ENCODE assay signal across 2 cellular contexts in genomic region chr10:79181227-79181626, GRCh38.
TF ChIP-seq lines count a peak whose summit lies in the region.

No MANE protein-coding gene starts in this region.

TF ChIP-seq in SK-N-SH, 30 proteins besides CTCF, POLR2A, EP300 and RAD21 (continued from another document):
- no peak for TF ChIP-seq IRF3 (IDR thresholded peaks at IDR 0.05; ENCODE audit: low read depth, low read length)
- no peak for TF ChIP-seq CHD2 (IDR thresholded peaks at IDR 0.05; ENCODE audit: low read length, partially characterized antibody)
- TF ChIP-seq, protein P1, sequence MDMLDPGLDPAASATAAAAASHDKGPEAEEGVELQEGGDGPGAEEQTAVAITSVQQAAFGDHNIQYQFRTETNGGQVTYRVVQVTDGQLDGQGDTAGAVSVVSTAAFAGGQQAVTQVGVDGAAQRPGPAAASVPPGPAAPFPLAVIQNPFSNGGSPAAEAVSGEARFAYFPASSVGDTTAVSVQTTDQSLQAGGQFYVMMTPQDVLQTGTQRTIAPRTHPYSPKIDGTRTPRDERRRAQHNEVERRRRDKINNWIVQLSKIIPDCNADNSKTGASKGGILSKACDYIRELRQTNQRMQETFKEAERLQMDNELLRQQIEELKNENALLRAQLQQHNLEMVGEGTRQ (IDR thresholded peaks at IDR 0.05; ENCODE audit: borderline replicate concordance, low read depth, low read length): no peak
- TF ChIP-seq FOSL2 (IDR thresholded peaks at IDR 0.05; ENCODE audit: borderline replicate concordance, low read depth): no peak
- no peak for TF ChIP-seq RFX5 (IDR thresholded peaks at IDR 0.05; ENCODE audit: low read length)
- TF ChIP-seq NRF1 (IDR thresholded peaks at IDR 0.05; ENCODE audit: low read depth, low read length): no peak
- TF ChIP-seq TCF12 (IDR thresholded peaks at IDR 0.05): no peak
- TF ChIP-seq FOXJ3 (CRISPR knock-in tag; IDR thresholded peaks at IDR 0.05): no peak
- no peak for TF ChIP-seq YY1 (IDR thresholded peaks at IDR 0.05; ENCODE audit: low read depth)
- TF ChIP-seq PBX3 (IDR thresholded peaks at IDR 0.05): no peak
- no peak for TF ChIP-seq TEAD4 (IDR thresholded peaks at IDR 0.05; ENCODE audit: borderline replicate concordance, insufficient read depth)
- no peak for TF ChIP-seq TAF1 (IDR thresholded peaks at IDR 0.05; ENCODE audit: borderline replicate concordance, low read depth, low read length)
TF ChIP-seq in SK-N-SH: peak in this region for 0.

TF ChIP-seq in SK-N-SH treated with all-trans-retinoic acid at 6 μM for 48 hours, 23 proteins besides CTCF, POLR2A, EP300 and RAD21 (continued from another document):
- TF ChIP-seq PPARA (CRISPR knock-in tag; IDR thresholded peaks at IDR 0.05; ENCODE audit: borderline replicate concordance) (no peak), CSRNP3 (CRISPR knock-in tag; IDR thresholded peaks at IDR 0.05) (no peak), ZNF70 (CRISPR knock-in tag; IDR thresholded peaks at IDR 0.05) (no peak), RARB (CRISPR knock-in tag; IDR thresholded peaks at IDR 0.05) (no peak), CSDC2 (CRISPR knock-in tag; IDR thresholded peaks at IDR 0.05) (no peak), TOX (CRISPR knock-in tag; IDR thresholded peaks at IDR 0.05; ENCODE audit: borderline replicate concordance) (no peak), BACH2 (CRISPR knock-in tag; IDR thresholded peaks at IDR 0.05; ENCODE audit: borderline replicate concordance) (no peak)
- TF ChIP-seq, protein P2, sequence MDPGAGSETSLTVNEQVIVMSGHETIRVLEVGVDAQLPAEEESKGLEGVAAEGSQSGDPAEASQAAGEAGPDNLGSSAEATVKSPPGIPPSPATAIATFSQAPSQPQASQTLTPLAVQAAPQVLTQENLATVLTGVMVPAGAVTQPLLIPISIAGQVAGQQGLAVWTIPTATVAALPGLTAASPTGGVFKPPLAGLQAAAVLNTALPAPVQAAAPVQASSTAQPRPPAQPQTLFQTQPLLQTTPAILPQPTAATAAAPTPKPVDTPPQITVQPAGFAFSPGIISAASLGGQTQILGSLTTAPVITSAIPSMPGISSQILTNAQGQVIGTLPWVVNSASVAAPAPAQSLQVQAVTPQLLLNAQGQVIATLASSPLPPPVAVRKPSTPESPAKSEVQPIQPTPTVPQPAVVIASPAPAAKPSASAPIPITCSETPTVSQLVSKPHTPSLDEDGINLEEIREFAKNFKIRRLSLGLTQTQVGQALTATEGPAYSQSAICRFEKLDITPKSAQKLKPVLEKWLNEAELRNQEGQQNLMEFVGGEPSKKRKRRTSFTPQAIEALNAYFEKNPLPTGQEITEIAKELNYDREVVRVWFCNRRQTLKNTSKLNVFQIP (CRISPR knock-in tag; IDR thresholded peaks at IDR 0.05; ENCODE audit: borderline replicate concordance, low read depth): no peak
